1 cellular context compared by ENCODE assay signal in the genomic region with DNA sequence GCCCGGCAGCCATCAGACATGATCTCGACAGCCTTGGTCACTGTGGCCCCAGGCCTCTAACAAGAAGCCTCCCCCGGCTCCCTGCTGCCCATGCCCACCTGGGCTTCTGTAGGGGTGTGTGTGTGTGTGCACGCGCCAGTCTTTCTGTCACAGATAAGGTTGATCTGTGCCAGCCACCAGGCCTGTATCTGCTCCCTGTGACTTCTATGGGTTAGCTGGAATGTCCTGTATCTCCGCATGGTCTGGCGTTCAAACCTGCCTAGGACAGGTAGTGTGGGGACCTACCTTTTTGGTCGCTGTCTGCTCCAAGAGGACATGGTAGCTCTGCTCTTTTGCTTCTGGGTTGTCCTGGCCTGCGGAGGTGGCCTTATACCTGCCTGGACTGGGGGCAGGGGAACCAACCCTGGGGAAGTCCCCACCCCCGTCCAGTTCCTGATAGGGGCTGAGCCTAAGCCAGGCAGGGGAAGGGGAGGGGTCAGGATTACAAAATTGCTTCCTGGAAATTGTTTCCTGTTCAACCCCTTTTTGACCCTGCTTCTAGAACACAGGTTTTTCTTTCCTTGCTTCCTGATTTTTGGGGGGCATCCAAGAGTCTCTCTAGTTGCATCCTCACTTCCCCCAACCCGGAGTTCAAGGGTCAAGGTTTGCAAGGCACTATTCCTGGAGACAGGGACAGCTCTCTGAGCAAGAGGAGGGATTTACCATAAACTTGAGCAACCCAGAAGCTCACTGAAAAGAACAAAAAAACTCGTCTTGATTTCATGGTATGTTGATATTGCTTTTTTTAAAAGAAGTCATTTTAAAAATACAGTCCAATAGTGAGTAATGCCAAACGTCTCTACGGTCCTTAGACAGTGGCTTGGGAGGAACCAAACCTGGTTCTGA.
TF ChIP-seq lines count a peak whose summit lies in the region.

A gene with protein sequence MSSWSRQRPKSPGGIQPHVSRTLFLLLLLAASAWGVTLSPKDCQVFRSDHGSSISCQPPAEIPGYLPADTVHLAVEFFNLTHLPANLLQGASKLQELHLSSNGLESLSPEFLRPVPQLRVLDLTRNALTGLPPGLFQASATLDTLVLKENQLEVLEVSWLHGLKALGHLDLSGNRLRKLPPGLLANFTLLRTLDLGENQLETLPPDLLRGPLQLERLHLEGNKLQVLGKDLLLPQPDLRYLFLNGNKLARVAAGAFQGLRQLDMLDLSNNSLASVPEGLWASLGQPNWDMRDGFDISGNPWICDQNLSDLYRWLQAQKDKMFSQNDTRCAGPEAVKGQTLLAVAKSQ (minus strand): TSS at position 340 of the 885 bp plus-strand sequence. CDS start 23 bp downstream, at position 317.

TF ChIP-seq in liver, 16 proteins besides CTCF, POLR2A, EP300 and RAD21 (continued from another document):
- TF ChIP-seq, protein P1, sequence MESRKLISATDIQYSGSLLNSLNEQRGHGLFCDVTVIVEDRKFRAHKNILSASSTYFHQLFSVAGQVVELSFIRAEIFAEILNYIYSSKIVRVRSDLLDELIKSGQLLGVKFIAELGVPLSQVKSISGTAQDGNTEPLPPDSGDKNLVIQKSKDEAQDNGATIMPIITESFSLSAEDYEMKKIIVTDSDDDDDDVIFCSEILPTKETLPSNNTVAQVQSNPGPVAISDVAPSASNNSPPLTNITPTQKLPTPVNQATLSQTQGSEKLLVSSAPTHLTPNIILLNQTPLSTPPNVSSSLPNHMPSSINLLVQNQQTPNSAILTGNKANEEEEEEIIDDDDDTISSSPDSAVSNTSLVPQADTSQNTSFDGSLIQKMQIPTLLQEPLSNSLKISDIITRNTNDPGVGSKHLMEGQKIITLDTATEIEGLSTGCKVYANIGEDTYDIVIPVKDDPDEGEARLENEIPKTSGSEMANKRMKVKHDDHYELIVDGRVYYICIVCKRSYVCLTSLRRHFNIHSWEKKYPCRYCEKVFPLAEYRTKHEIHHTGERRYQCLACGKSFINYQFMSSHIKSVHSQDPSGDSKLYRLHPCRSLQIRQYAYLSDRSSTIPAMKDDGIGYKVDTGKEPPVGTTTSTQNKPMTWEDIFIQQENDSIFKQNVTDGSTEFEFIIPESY (IDR thresholded peaks at IDR 0.05): peak; percentile 95
- TF ChIP-seq FOXA1 (IDR thresholded peaks at IDR 0.05) (peak; percentile 73), GABPA (IDR thresholded peaks at IDR 0.05 in 1 of 2, conservative IDR thresholded peaks at IDR 0.05 in 1 of 2) (peak in 1 of 2 donors; percentile 78), YY1 (IDR thresholded peaks at IDR 0.05) (peak; percentile 79), EGR1 (IDR thresholded peaks at IDR 0.05; ENCODE audit: low read depth in 2 of 2) (peak; percentile 99 to 100), TAF1 (conservative IDR thresholded peaks at IDR 0.05) (peak; percentile 100), NR2F2 (IDR thresholded peaks at IDR 0.05) (peak; percentile 99), HNF4G (IDR thresholded peaks at IDR 0.05) (peak; percentile 89)
- TF ChIP-seq, protein P2, sequence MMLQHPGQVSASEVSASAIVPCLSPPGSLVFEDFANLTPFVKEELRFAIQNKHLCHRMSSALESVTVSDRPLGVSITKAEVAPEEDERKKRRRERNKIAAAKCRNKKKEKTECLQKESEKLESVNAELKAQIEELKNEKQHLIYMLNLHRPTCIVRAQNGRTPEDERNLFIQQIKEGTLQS (IDR thresholded peaks at IDR 0.05): peak; percentile 80
TF ChIP-seq in liver: peak in this region for 16.
